18 cellular contexts compared by ENCODE assay signal in the genomic region with DNA sequence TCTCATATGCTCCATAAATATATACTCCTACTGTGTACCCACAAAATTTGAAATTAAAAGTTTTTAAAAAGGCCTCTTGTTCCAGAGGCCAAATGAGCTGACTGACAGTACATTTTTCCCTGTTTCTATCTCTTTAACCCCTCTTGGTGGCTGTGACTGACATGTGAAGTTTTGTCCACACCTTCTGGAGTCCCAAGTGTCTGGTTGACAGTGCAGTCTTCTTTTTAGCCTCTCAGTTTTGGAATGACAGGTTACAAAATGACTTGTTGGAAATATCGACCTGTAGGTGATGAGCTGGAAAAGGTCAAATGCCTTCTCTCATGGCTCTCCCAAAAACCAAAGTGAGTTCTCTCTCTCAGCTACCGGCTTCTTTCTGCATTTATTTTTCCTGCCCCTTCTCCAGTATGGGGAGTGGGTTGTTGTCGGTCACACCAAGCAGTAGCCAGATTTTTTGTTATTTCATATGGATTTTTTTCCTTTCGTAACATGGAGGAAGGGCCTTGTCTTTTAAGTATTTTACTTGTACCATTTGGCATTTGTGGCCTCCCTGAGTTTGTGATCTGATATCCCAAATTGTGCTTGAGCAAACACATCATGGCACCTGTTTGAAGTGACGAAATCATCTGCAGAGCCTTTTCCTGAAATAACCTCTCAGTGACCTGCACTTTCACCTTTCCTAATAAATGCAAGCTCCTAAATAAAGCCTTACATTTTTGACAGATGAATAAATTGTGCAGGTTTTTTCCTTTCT.
"Had no signal": no experiment of that assay in that cellular context is flagged by ENCODE, and none has a peak within 500 bp of the region (broad histone marks: within the 10 kb centered on the region; RNA-seq: fewer than 3 reads in every experiment).

No MANE protein-coding gene starts in this region.

- H3K4me1 Mint-ChIP-seq: activated naive CD8-positive, alpha-beta T cell treated with anti-CD3 and anti-CD28 coated beads, Interleukin-2, amount 10 ng/mL, durations not matched to agents 7 days and 5 days had no signal

- H3K9me3 Mint-ChIP-seq: activated naive CD8-positive, alpha-beta T cell treated with anti-CD3 and anti-CD28 coated beads, Interleukin-2, amount 10 ng/mL, durations not matched to agents 7 days and 5 days; activated T-helper 1 cell treated with anti-CD3 and anti-CD28 coated beads, Interleukin-12 subunit alpha, Interleukin-12 subunit beta, Interleukin-2, Interleukin-4 antibody, amounts not matched to agents 30 ng/mL and 10 ng/mL and 1 ng/mL, durations not matched to agents 14 hours and 24 hours and 36 hours; naive thymus-derived CD8-positive, alpha-beta T cell; stimulated activated naive CD8-positive, alpha-beta T cell treated with anti-CD3 and anti-CD28 coated beads, Interleukin-15, Interleukin-2, amounts not matched to agents 100 ng/mL and 50 ng/mL, for 24 hours; type B pancreatic cell had no signal

- H3K4me3 ChIP-seq: right atrium auricular region, smooth muscle cell had no signal

- DNase-seq: activated CD4-positive, alpha-beta T cell treated with anti-CD3 and anti-CD28 coated beads, Interleukin-2, amount 50 U/mL, for 1 hour; activated CD4-positive, CD25-positive, alpha-beta regulatory T cell; activated naive CD4-positive, alpha-beta T cell; activated naive CD8-positive, alpha-beta T cell treated with anti-CD3 and anti-CD28 coated beads, Interleukin-2, amount 10 ng/mL, durations not matched to agents 7 days and 5 days; anterior cingulate cortex; cerebellar nuclear complex; effector CD8-positive, alpha-beta T cell; left cardiac atrium; naive thymus-derived CD8-positive, alpha-beta T cell; nucleus accumbens; stimulated activated CD4-positive, alpha-beta T cell treated with anti-CD3 and anti-CD28 coated beads, Interleukin-4, amount 100 ng/mL, for 4 hours; stimulated activated CD8-positive, alpha-beta memory T cell treated with anti-CD3 and anti-CD28 coated beads, Interleukin-4, amount 100 ng/mL, for 48 hours had no signal

- ATAC-seq: left cardiac atrium; naive thymus-derived CD8-positive, alpha-beta T cell had no signal

- H3K4me3 Mint-ChIP-seq: activated naive CD8-positive, alpha-beta T cell treated with anti-CD3 and anti-CD28 coated beads, Interleukin-2, amount 10 ng/mL, durations not matched to agents 7 days and 5 days; activated T-helper 1 cell treated with anti-CD3 and anti-CD28 coated beads, Interleukin-12 subunit alpha, Interleukin-12 subunit beta, Interleukin-2, Interleukin-4 antibody, amounts not matched to agents 30 ng/mL and 10 ng/mL and 1 ng/mL, durations not matched to agents 14 hours and 24 hours and 36 hours; naive thymus-derived CD8-positive, alpha-beta T cell; stimulated activated naive CD8-positive, alpha-beta T cell treated with anti-CD3 and anti-CD28 coated beads, Interleukin-15, Interleukin-2, amounts not matched to agents 100 ng/mL and 50 ng/mL, for 24 hours; type B pancreatic cell had no signal

- H3K27me3 Mint-ChIP-seq: type B pancreatic cell had no signal

- FAIRE-seq: endothelial cell of umbilical vein had no signal

- H3K36me3 Mint-ChIP-seq: activated naive CD8-positive, alpha-beta T cell treated with anti-CD3 and anti-CD28 coated beads, Interleukin-2, amount 10 ng/mL, durations not matched to agents 7 days and 5 days; type B pancreatic cell had no signal

- H3K27ac Mint-ChIP-seq: activated naive CD8-positive, alpha-beta T cell treated with anti-CD3 and anti-CD28 coated beads, Interleukin-2, amount 10 ng/mL, durations not matched to agents 7 days and 5 days; activated T-helper 1 cell treated with anti-CD3 and anti-CD28 coated beads, Interleukin-12 subunit alpha, Interleukin-12 subunit beta, Interleukin-2, Interleukin-4 antibody, amounts not matched to agents 30 ng/mL and 10 ng/mL and 1 ng/mL, durations not matched to agents 14 hours and 24 hours and 36 hours; naive thymus-derived CD8-positive, alpha-beta T cell; stimulated activated naive CD8-positive, alpha-beta T cell treated with anti-CD3 and anti-CD28 coated beads, Interleukin-15, Interleukin-2, amounts not matched to agents 100 ng/mL and 50 ng/mL, for 24 hours; type B pancreatic cell had no signal
